In the genomic region with DNA sequence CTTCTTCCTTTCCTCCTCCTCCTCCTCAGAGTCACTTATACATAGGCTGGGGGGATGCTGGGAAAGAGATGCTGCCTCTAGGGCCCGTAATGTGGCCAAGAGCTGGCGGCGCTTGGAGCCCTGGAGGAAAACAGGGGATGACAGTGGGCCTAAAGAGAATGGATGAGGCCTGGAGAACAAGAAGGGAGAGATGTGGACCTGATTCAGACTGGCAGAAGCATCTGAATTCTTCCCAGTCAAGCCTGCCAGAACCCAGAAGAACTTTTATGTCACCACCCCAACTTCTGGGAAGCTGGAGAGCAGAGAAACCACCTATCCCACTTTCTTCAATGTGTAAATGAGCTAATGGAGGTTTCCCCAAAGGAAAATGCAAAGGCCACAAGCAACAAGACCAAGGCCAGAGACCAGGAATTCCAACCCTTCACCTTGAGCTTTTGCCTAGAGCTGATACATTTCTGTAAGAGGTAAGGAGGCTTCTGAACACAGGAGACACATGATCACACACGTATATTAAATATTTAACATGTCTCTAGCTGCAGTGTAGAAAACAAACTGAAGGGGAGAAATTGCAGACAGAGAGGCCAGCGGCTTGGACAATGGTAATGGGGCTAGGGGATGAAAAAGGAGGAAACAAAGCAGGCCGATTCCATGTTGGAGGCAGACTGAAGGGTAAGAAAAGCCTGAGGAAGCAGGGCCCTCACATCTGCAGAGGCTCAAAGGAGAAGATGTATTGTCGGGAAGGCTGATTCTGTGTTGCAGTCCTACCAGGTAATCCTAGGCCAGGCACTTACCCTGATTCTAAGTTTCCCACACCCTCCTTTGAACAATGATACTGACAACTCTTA, we compare ENCODE assay signal across 9 cellular contexts. TPM values are rescaled to one million over a fixed set of nuclear protein-coding genes. Genes with fewer than 3 reads are reported as not detected.
DNase-seq lines count a peak whose midpoint lies in the region; ATAC-seq and TF ChIP-seq lines count a peak whose summit lies in the region.
"Had no signal": no experiment of that assay in that cellular context is flagged by ENCODE, and none has a peak within 500 bp of the region (broad histone marks: within the 10 kb centered on the region; RNA-seq: fewer than 3 reads in every experiment).

No MANE protein-coding gene starts in this region.

- no peaks in the 10 kb centered on the region for H3K27me3 ChIP-seq in GM06990 (replicated peaks; ENCODE audit: control insufficient read depth, insufficient read depth, low read length)
- H3K27me3 ChIP-seq in PC-9 (ENCODE audit: insufficient read depth, low read depth): no peaks in the 10 kb centered on the region
- H3K27me3 ChIP-seq in rectal smooth muscle tissue (ENCODE audit: control insufficient read depth, insufficient read depth, low read length): no peaks in the 10 kb centered on the region

- peaks cover 48% of the 10 kb centered on the region for H3K79me2 ChIP-seq in PC-9 (ENCODE audit: low read depth)

- H3K4me1 ChIP-seq in PC-9 (replicated peaks; ENCODE audit: insufficient read depth): peaks cover 23% of the 10 kb centered on the region
- peaks cover 27% of the 10 kb centered on the region for H3K4me1 ChIP-seq in rectal smooth muscle tissue (ENCODE audit: control insufficient read depth, insufficient read depth, low read length)

- peak overlapping the region; percentile 58 for H3K9ac ChIP-seq in rectal smooth muscle tissue (ENCODE audit: low read length)

- intact Hi-C loops in PC-9 (cut with micrococcal nuclease; ENCODE audit: unreplicated experiment): loop anchor here (5.0 to 10.0 kb wide), 2 partner anchors 128 to 210 kb away; a partner anchor contains a TSS

- CTCF ChIA-PET in PC-9 (lab: Charles Lee): interaction anchor here (0.7 kb wide), 1 partner anchor 17 kb away, joined by 6 read pairs; a partner anchor contains a TSS

- H2AFZ ChIP-seq in PC-9: peak overlapping the region; percentile 88; the same call in 1 of the 2 replicates

- peaks cover 10% of the 10 kb centered on the region for H3F3A ChIP-seq in PC-9 (ENCODE audit: insufficient read depth, low read depth)

- ATAC-seq in HG03460 (IDR thresholded peaks at IDR 0.05; ENCODE audit: unreplicated experiment) (no peak), GM21526 (IDR thresholded peaks at IDR 0.05; ENCODE audit: low FRiP score, unreplicated experiment) (no peak)

- H4K20me1 ChIP-seq in PC-9 (ENCODE audit: insufficient read depth): no peaks in the 10 kb centered on the region

- no TSS peak for BruUV-seq in PC-9 (replicated peaks; lab: Mats Ljungman, UMichigan)

- no peak overlapping the region for H3K27ac ChIP-seq in PC-9
- peak overlapping the region; percentile 99 for H3K27ac ChIP-seq in rectal smooth muscle tissue (ENCODE audit: low read depth, low read length)

- no peaks in the 10 kb centered on the region for H3K9me2 ChIP-seq in PC-9 (ENCODE audit: insufficient read depth)

- H3K9me3 ChIP-seq in PC-9 (ENCODE audit: insufficient read depth, low read depth): no peaks in the 10 kb centered on the region

- POLR2A ChIA-PET in PC-9 (lab: Charles Lee; ENCODE audit: unreplicated experiment): no interaction called here

- peak overlapping the region; percentile 88 for H3K4me2 ChIP-seq in PC-9

- H3K4me3 ChIP-seq in GM06990 (replicated peaks; ENCODE audit: low read depth, low read length) (peak overlapping the region; percentile 94), PC-9 (peak overlapping the region; percentile 98), fibroblast of the aortic adventitia (ENCODE audit: low read depth, low read length) (peak overlapping the region; percentile 99), rectal smooth muscle tissue (ENCODE audit: low read length) (peak overlapping the region; percentile 73)

- TF ChIP-seq CTCF in GM06990 (IDR thresholded peaks at IDR 0.05; ENCODE audit: insufficient read depth, low read length, poor library complexity, severe bottlenecking) (no peak), PC-9 (conservative IDR thresholded peaks at IDR 0.05) (no peak), fibroblast of the aortic adventitia (IDR thresholded peaks at IDR 0.05; ENCODE audit: insufficient read depth, low read length) (no peak)

- H3K36me3 ChIP-seq in GM06990 (ENCODE audit: control insufficient read depth, insufficient read depth, low read length): peaks cover 22% of the 10 kb centered on the region
- 0 out of 2 replicates have a peak, but pooled peaks cover 6% of the 10 kb centered on the region for H3K36me3 ChIP-seq in PC-9 (ENCODE audit: low read depth)
- peaks cover 31% of the 10 kb centered on the region for H3K36me3 ChIP-seq in rectal smooth muscle tissue (ENCODE audit: control insufficient read depth, insufficient read depth, low read length)

- DNase-seq in GM06990 (ENCODE audit: extremely low read depth, insufficient read length) (no peak), PC-9 (no peak), fibroblast of the aortic adventitia (ENCODE audit: low read depth) (no peak), SIG-M5 (lab: John Stamatoyannopoulos, UW) (no peak), AG08396 (ENCODE audit: low spot score) (no peak)
- DNase-seq: NCI-H510A had no signal

RNA-seq across cellular contexts. Expression of a gene that starts 1.1 kb away (rescaled TPM):
- total RNA-seq in PC-9 (2021) (10.0 and 10.1 TPM in 2 replicates), fibroblast of the aortic adventitia (ENCODE audit: low replicate concordance) (8.2 and 10.2 TPM in 2 replicates)

RNA-seq across cellular contexts. Expression of a gene that starts 1.3 kb away (rescaled TPM):
- total RNA-seq in PC-9 (2021) (65.3 and 69.7 TPM in 2 replicates), fibroblast of the aortic adventitia (ENCODE audit: low replicate concordance) (115 and 145 TPM in 2 replicates)

RNA-seq across cellular contexts. Expression of a gene that starts 9.7 kb away (rescaled TPM):
- total RNA-seq in PC-9 (2021) (51.5 and 61.2 TPM in 2 replicates), fibroblast of the aortic adventitia (ENCODE audit: low replicate concordance) (46.3 and 101 TPM in 2 replicates)

RNA-seq across cellular contexts. Expression of a gene that starts 16.9 kb away (rescaled TPM):
- 31.4 and 46.7 TPM in 2 replicates for total RNA-seq in PC-9 (2021)
- 49.3 and 60.2 TPM in 2 replicates for total RNA-seq in fibroblast of the aortic adventitia (ENCODE audit: low replicate concordance)

RNA-seq across cellular contexts. Expression of a gene that starts 53.3 kb away (rescaled TPM):
- total RNA-seq in PC-9 (2021) (0.20 and 0.22 TPM in 2 replicates), fibroblast of the aortic adventitia (ENCODE audit: low replicate concordance) (5.2 and 19.0 TPM in 2 replicates)
